Comparison of ENCODE assay signal across 26 cellular contexts in the genomic region with DNA sequence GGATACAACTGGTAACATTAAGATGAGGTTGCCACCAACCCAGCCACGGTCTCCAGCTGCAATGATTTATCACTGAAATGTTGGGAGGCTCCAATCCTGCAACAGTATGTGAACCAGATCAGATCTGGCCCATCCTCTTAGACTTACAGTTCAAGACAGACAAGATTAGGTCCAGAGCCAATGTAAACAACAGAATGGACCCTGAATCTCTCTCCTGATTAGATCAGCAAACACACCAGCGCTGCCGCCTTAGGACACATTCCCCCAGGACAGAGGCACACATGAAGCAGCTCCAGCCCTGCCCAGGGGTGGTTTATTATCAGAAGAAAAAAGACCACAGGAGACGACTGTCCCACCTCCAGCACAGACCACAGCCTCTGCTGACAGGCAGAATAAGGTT.
DNase-seq lines count a peak whose midpoint lies in the region; ATAC-seq, FAIRE-seq and TF ChIP-seq lines count a peak whose summit lies in the region.
"Had no signal": no experiment of that assay in that cellular context is flagged by ENCODE, and none has a peak within 500 bp of the region (broad histone marks: within the 10 kb centered on the region; RNA-seq: fewer than 3 reads in every experiment).

No MANE protein-coding gene starts in this region.

- H3K4me3 ChIP-seq in coronary artery = no peak overlapping the region
- H3K4me3 ChIP-seq: BLaER1, body of pancreas, MG63, mucosa of descending colon had no signal

- no peak overlapping the region for H3K27ac ChIP-seq in coronary artery
- H3K27ac ChIP-seq: BLaER1, body of pancreas had no signal

- peaks cover 3% of the 10 kb centered on the region for H3K9me3 Mint-ChIP-seq in nephron progenitor cell
- no peaks in the 10 kb centered on the region for H3K9me3 Mint-ChIP-seq in activated CD4-positive, alpha-beta T cell treated with anti-CD3 and anti-CD28 coated beads for 36 hours (ENCODE audit: low read depth)
- H3K9me3 Mint-ChIP-seq: activated naive CD8-positive, alpha-beta T cell treated with anti-CD3 and anti-CD28 coated beads, Interleukin-2, amount 50 U/mL, for 24 hours; HFFc6 had no signal

- H3K36me3 Mint-ChIP-seq in nephron progenitor cell (ENCODE audit: low read depth) = no peaks in the 10 kb centered on the region
- H3K36me3 Mint-ChIP-seq in activated CD4-positive, alpha-beta T cell treated with anti-CD3 and anti-CD28 coated beads for 36 hours (ENCODE audit: low read depth) = no peaks in the 10 kb centered on the region

- no peak for TF ChIP-seq POLR2A in GM12891 (IDR thresholded peaks at IDR 0.05; ENCODE audit: low read depth, low read length)

- DNase-seq in Caki2 (ENCODE audit: low read depth) = peak; percentile 46
- DNase-seq in NCI-H82 treated with DMSO at 0.1 percent for 48 hours (lab: John Stamatoyannopoulos, UW; ENCODE audit: unreplicated experiment) = peak; percentile 73
- peak; percentile 43 for DNase-seq in coronary artery (ENCODE audit: low spot score)
- DNase-seq in nephron progenitor cell = no peak
- no peak for DNase-seq in frontal cortex (ENCODE audit: low spot score in 2 of 2)
- DNase-seq in GM12891 (ENCODE audit: insufficient read length, low spot score) = no peak
- no peak for DNase-seq in activated CD4-positive, alpha-beta T cell treated with anti-CD3 and anti-CD28 coated beads for 36 hours
- no peak for DNase-seq in ureter (ENCODE audit: low spot score)
- DNase-seq: ACHN; activated CD4-positive, CD25-positive, alpha-beta regulatory T cell treated with anti-CD3 and anti-CD28 coated beads, Interleukin-2, amount 50 U/mL, for 72 hours; activated CD8-positive, alpha-beta T cell treated with anti-CD3 and anti-CD28 coated beads, Interleukin-2, amount 10 ng/mL, durations not matched to agents 7 days and 5 days; activated gamma-delta T cell; activated naive CD8-positive, alpha-beta T cell treated with anti-CD3 and anti-CD28 coated beads, Interleukin-2, amount 50 U/mL, for 24 hours; activated T-cell treated with anti-CD3 and anti-CD28 coated beads for 4 hours; Calu3; effector CD8-positive, alpha-beta T cell; erythroblast; foreskin melanocyte; HFFc6; hypothalamus; MG63; mucosa of descending colon; NCI-H2081 treated with DMSO at 0.1 percent for 48 hours; Right ventricle myocardium superior had no signal

- ATAC-seq in activated CD4-positive, alpha-beta T cell treated with anti-CD3 and anti-CD28 coated beads for 36 hours = no peak
- ATAC-seq: activated CD8-positive, alpha-beta T cell treated with anti-CD3 and anti-CD28 coated beads, Interleukin-2, amount 10 ng/mL, durations not matched to agents 7 days and 5 days; activated naive CD8-positive, alpha-beta T cell treated with anti-CD3 and anti-CD28 coated beads, Interleukin-2, amount 50 U/mL, for 24 hours; body of pancreas; mucosa of descending colon had no signal

- FAIRE-seq in frontal cortex (lab: Jason Lieb, UNC) (no peak), GM12891 (lab: Jason Lieb, UNC) (no peak)

- POLR2A ChIA-PET in activated CD4-positive, alpha-beta T cell treated with anti-CD3 and anti-CD28 coated beads for 36 hours (lab: Charles Lee) = no interaction called here

- H3K27me3 Mint-ChIP-seq in nephron progenitor cell (ENCODE audit: low read depth, poor library complexity) = peaks cover 7% of the 10 kb centered on the region
- peaks cover 7% of the 10 kb centered on the region for H3K27me3 Mint-ChIP-seq in activated CD4-positive, alpha-beta T cell treated with anti-CD3 and anti-CD28 coated beads for 36 hours
- H3K27me3 Mint-ChIP-seq: activated naive CD8-positive, alpha-beta T cell treated with anti-CD3 and anti-CD28 coated beads, Interleukin-2, amount 50 U/mL, for 24 hours had no signal

- in situ Hi-C loops in Caki2 (cut with HindIII; ENCODE audit: low pct_unique_long_range_greater_than_20kb, low sequenced_read_pairs) = no loop called here

- no peak for TF ChIP-seq CTCF in coronary artery (IDR thresholded peaks at IDR 0.05)
- no peak for TF ChIP-seq CTCF in nephron progenitor cell (IDR thresholded peaks at IDR 0.05)

- no peak overlapping the region for H3K4me3 Mint-ChIP-seq in nephron progenitor cell
- H3K4me3 Mint-ChIP-seq in activated CD4-positive, alpha-beta T cell treated with anti-CD3 and anti-CD28 coated beads for 36 hours = no peak overlapping the region
- H3K4me3 Mint-ChIP-seq: activated CD8-positive, alpha-beta T cell treated with anti-CD3 and anti-CD28 coated beads, Interleukin-2, amount 10 ng/mL, durations not matched to agents 7 days and 5 days; activated naive CD8-positive, alpha-beta T cell treated with anti-CD3 and anti-CD28 coated beads, Interleukin-2, amount 50 U/mL, for 24 hours; HFFc6 had no signal

- H3K27ac Mint-ChIP-seq in nephron progenitor cell = peak overlapping the region; percentile 46
- H3K27ac Mint-ChIP-seq in activated CD4-positive, alpha-beta T cell treated with anti-CD3 and anti-CD28 coated beads for 36 hours = no peak overlapping the region
- H3K27ac Mint-ChIP-seq: activated CD8-positive, alpha-beta T cell treated with anti-CD3 and anti-CD28 coated beads, Interleukin-2, amount 10 ng/mL, durations not matched to agents 7 days and 5 days; activated naive CD8-positive, alpha-beta T cell treated with anti-CD3 and anti-CD28 coated beads, Interleukin-2, amount 50 U/mL, for 24 hours; HFFc6 had no signal

- intact Hi-C loops in activated CD4-positive, alpha-beta T cell treated with anti-CD3 and anti-CD28 coated beads for 36 hours (cut with DNase I, micrococcal nuclease) = no loop called here

- peaks cover 39% of the 10 kb centered on the region for H3K4me1 Mint-ChIP-seq in nephron progenitor cell
- H3K4me1 Mint-ChIP-seq in activated CD4-positive, alpha-beta T cell treated with anti-CD3 and anti-CD28 coated beads for 36 hours = no peaks in the 10 kb centered on the region
- H3K4me1 Mint-ChIP-seq: activated naive CD8-positive, alpha-beta T cell treated with anti-CD3 and anti-CD28 coated beads, Interleukin-2, amount 50 U/mL, for 24 hours had no signal

- CTCF ChIA-PET in activated CD4-positive, alpha-beta T cell treated with anti-CD3 and anti-CD28 coated beads for 36 hours (lab: Charles Lee) = no interaction called here

TF ChIP-seq in GM12891, 5 proteins besides CTCF, POLR2A, EP300 and RAD21:
- TF ChIP-seq TAF1 (IDR thresholded peaks at IDR 0.05; ENCODE audit: low read depth, low read length) (no peak), PAX5 (IDR thresholded peaks at IDR 0.05; ENCODE audit: insufficient read depth, low read length, severe bottlenecking) (no peak), SPI1 (IDR thresholded peaks at IDR 0.05; ENCODE audit: low read depth, low read length) (no peak), POU2F2 (IDR thresholded peaks at IDR 0.05; ENCODE audit: low read depth, low read length) (no peak), POLR2AphosphoS5 (IDR thresholded peaks at IDR 0.05; ENCODE audit: low read depth, low read length) (no peak)

Comparison
In these comparisons a context has a peak if more than half of its experiments do, and no peak if none do; other contexts are left out.
1. DNase-seq: peak in Caki2 (single experiment), NCI-H82 treated with DMSO at 0.1 percent for 48 hours (single experiment) and coronary artery (single experiment); none in nephron progenitor cell (single experiment), frontal cortex (0 of 2), GM12891 (single experiment), activated CD4-positive, alpha-beta T cell treated with anti-CD3 and anti-CD28 coated beads for 36 hours (single experiment) and ureter (single experiment).